Comparison of ENCODE assay signal across 25 cellular contexts in genomic region chr14:48598458-48598857, GRCh38.
DNase-seq lines count a peak whose midpoint lies in the region; ATAC-seq and TF ChIP-seq lines count a peak whose summit lies in the region.
"Had no signal": no experiment of that assay in that cellular context is flagged by ENCODE, and none has a peak within 500 bp of the region (broad histone marks: within the 10 kb centered on the region; RNA-seq: fewer than 3 reads in every experiment).

No MANE protein-coding gene starts in this region.

- peaks cover 1% of the 10 kb centered on the region for H3K9me3 Mint-ChIP-seq in glutamatergic neuron (ENCODE audit: unreplicated experiment)
- H3K9me3 Mint-ChIP-seq in Calu3 (ENCODE audit: low read depth, unreplicated experiment) = peaks cover 2% of the 10 kb centered on the region
- peaks cover 4% of the 10 kb centered on the region for H3K9me3 Mint-ChIP-seq in CD8-positive, alpha-beta T cell

- no peaks in the 10 kb centered on the region for H3K4me1 ChIP-seq in CD8-positive, alpha-beta T cell (ENCODE audit: insufficient read depth, low read length)
- H3K4me1 ChIP-seq: A549; BLaER1 treated with 17β-estradiol and CSF1 and Interleukin-3, amounts not matched to agents 10 nM and 100 nM had no signal

- no peaks in the 10 kb centered on the region for H3K27me3 ChIP-seq in CD8-positive, alpha-beta T cell (ENCODE audit: insufficient read depth, low read length)
- H3K27me3 ChIP-seq: BLaER1 treated with 17β-estradiol and CSF1 and Interleukin-3, amounts not matched to agents 10 nM and 100 nM had no signal

- no peak overlapping the region for H3K27ac ChIP-seq in CD8-positive, alpha-beta T cell (ENCODE audit: low read depth, low read length)
- H3K27ac ChIP-seq: 22Rv1; A549; BLaER1 treated with 17β-estradiol and CSF1 and Interleukin-3, amounts not matched to agents 10 nM and 100 nM; C4-2B had no signal

- intact Hi-C loops in Calu3 (cut with micrococcal nuclease; ENCODE audit: unreplicated experiment) = no loop called here
- intact Hi-C loops in CD8-positive, alpha-beta T cell (cut with DNase I, micrococcal nuclease) = no loop called here

- POLR2A ChIA-PET in CD8-positive, alpha-beta T cell (lab: Charles Lee) = no interaction called here

- no TSS peak for BruUV-seq in Calu3 (replicated peaks; lab: Mats Ljungman, UMichigan)

- CTCF ChIA-PET in Calu3 (lab: Charles Lee) = no interaction called here
- CTCF ChIA-PET in CD8-positive, alpha-beta T cell (lab: Charles Lee) = no interaction called here

- no peaks in the 10 kb centered on the region for H3K4me1 Mint-ChIP-seq in glutamatergic neuron (ENCODE audit: low read depth, unreplicated experiment)
- H3K4me1 Mint-ChIP-seq in Calu3 (ENCODE audit: low read depth, unreplicated experiment) = no peaks in the 10 kb centered on the region
- H3K4me1 Mint-ChIP-seq in CD8-positive, alpha-beta T cell (ENCODE audit: low read depth) = no peaks in the 10 kb centered on the region
- H3K4me1 Mint-ChIP-seq: B cell; CD8-positive, alpha-beta memory T cell had no signal

- no peaks in the 10 kb centered on the region for H3K36me3 ChIP-seq in CD8-positive, alpha-beta T cell (ENCODE audit: insufficient read depth, low read length)
- H3K36me3 ChIP-seq: BLaER1 treated with 17β-estradiol and CSF1 and Interleukin-3, amounts not matched to agents 10 nM and 100 nM had no signal

- H3K36me3 Mint-ChIP-seq in glutamatergic neuron (ENCODE audit: unreplicated experiment) (no peaks in the 10 kb centered on the region), Calu3 (ENCODE audit: insufficient read depth, unreplicated experiment) (no peaks in the 10 kb centered on the region)
- no peaks in the 10 kb centered on the region for H3K36me3 Mint-ChIP-seq in CD8-positive, alpha-beta T cell
- H3K36me3 Mint-ChIP-seq: CD8-positive, alpha-beta memory T cell had no signal

- no peak overlapping the region for H3K4me3 ChIP-seq in CD8-positive, alpha-beta T cell (ENCODE audit: low read depth, low read length)
- H3K4me3 ChIP-seq: A549; BLaER1 treated with 17β-estradiol and CSF1 and Interleukin-3, amounts not matched to agents 10 nM and 100 nM; GM12878 had no signal

- ATAC-seq in GM18517 (IDR thresholded peaks at IDR 0.05; ENCODE audit: unreplicated experiment) = no peak
- no peak for ATAC-seq in CD8-positive, alpha-beta T cell
- ATAC-seq: A549, GM12878 had no signal

- H3K27ac Mint-ChIP-seq in glutamatergic neuron (ENCODE audit: unreplicated experiment) (peak overlapping the region; percentile 66), Calu3 (ENCODE audit: unreplicated experiment) (no peak overlapping the region)
- H3K27ac Mint-ChIP-seq in CD8-positive, alpha-beta T cell = no peak overlapping the region
- H3K27ac Mint-ChIP-seq: B cell; CD4-positive, alpha-beta T cell; CD8-positive, alpha-beta memory T cell had no signal

- H3K4me3 Mint-ChIP-seq in glutamatergic neuron (ENCODE audit: unreplicated experiment) (no peak overlapping the region), Calu3 (ENCODE audit: low read depth, unreplicated experiment) (no peak overlapping the region)
- H3K4me3 Mint-ChIP-seq in CD8-positive, alpha-beta T cell = no peak overlapping the region
- H3K4me3 Mint-ChIP-seq: B cell; CD4-positive, alpha-beta T cell; CD8-positive, alpha-beta memory T cell had no signal

- TF ChIP-seq CTCF in glutamatergic neuron (IDR thresholded peaks at IDR 0.05; ENCODE audit: partially characterized antibody, unreplicated experiment) = no peak
- TF ChIP-seq CTCF in Calu3 (IDR thresholded peaks at IDR 0.05; ENCODE audit: unreplicated experiment) = no peak
- TF ChIP-seq CTCF in CD8-positive, alpha-beta T cell (IDR thresholded peaks at IDR 0.05) = no peak

- H3K27me3 Mint-ChIP-seq in glutamatergic neuron (ENCODE audit: unreplicated experiment) (no peaks in the 10 kb centered on the region), Calu3 (ENCODE audit: unreplicated experiment) (no peaks in the 10 kb centered on the region)
- H3K27me3 Mint-ChIP-seq in CD8-positive, alpha-beta T cell (ENCODE audit: low read depth) = no peaks in the 10 kb centered on the region
- H3K27me3 Mint-ChIP-seq: B cell; CD4-positive, alpha-beta T cell; CD8-positive, alpha-beta memory T cell had no signal

- DNase-seq in NCI-H1105 treated with DMSO at 0.1 percent for 48 hours (lab: John Stamatoyannopoulos, UW) = peak; percentile 54
- DNase-seq in NCI-H1105 (lab: John Stamatoyannopoulos, UW) = no peak
- peak; percentile 57 for DNase-seq in NCI-H524 treated with DMSO at 0.1 percent for 48 hours (lab: John Stamatoyannopoulos, UW)
- DNase-seq in NCI-H82 treated with DMSO at 0.1 percent for 48 hours (lab: John Stamatoyannopoulos, UW; ENCODE audit: unreplicated experiment) = peak; percentile 16
- DNase-seq in glutamatergic neuron = no peak
- DNase-seq in Calu3 = no peak
- no peak for DNase-seq in CD8-positive, alpha-beta T cell
- DNase-seq: AML-193; CD4-positive, alpha-beta T cell; CD8-positive, alpha-beta memory T cell; COR-L47; DMS 273 treated with DMSO at 0.1 percent for 48 hours; DMS153; DMS53; DMS79; DND-41; EL; GDM1 had no signal

- H3K9me3 ChIP-seq in CD8-positive, alpha-beta T cell (ENCODE audit: low read length) = no peaks in the 10 kb centered on the region
- H3K9me3 ChIP-seq: A549; BLaER1 treated with 17β-estradiol and CSF1 and Interleukin-3, amounts not matched to agents 10 nM and 100 nM had no signal

Comparison
In these comparisons a context has a peak if more than half of its experiments do, and no peak if none do; other contexts are left out.
1. DNase-seq: peak in NCI-H1105 treated with DMSO at 0.1 percent for 48 hours (single experiment), NCI-H524 treated with DMSO at 0.1 percent for 48 hours (single experiment) and NCI-H82 treated with DMSO at 0.1 percent for 48 hours (single experiment); none in NCI-H1105 (single experiment), glutamatergic neuron (single experiment), Calu3 (single experiment) and CD8-positive, alpha-beta T cell (0 of 7).